ENCODE assay signal across 22 cellular contexts in genomic region chr18:66346833-66347595, GRCh38.
DNase-seq lines count a peak whose midpoint lies in the region; ATAC-seq and TF ChIP-seq lines count a peak whose summit lies in the region.
"Had no signal": no experiment of that assay in that cellular context is flagged by ENCODE, and none has a peak within 500 bp of the region (broad histone marks: within the 10 kb centered on the region; RNA-seq: fewer than 3 reads in every experiment).

No MANE protein-coding gene starts in this region.

- no peaks in the 10 kb centered on the region for H3K4me1 ChIP-seq in PC-3 (ENCODE audit: insufficient read depth, low read length)
- H3K4me1 ChIP-seq: BLaER1 treated with 17β-estradiol and CSF1 and Interleukin-3, amounts not matched to agents 10 nM and 100 nM had no signal

- H3K27me3 ChIP-seq in PC-3 (ENCODE audit: low read length): no peaks in the 10 kb centered on the region
- H3K27me3 ChIP-seq: BLaER1 treated with 17β-estradiol and CSF1 and Interleukin-3, amounts not matched to agents 10 nM and 100 nM had no signal

- no peak overlapping the region for H3K4me3 Mint-ChIP-seq in activated T-helper 1 cell treated with anti-CD3 and anti-CD28 coated beads, Interleukin-12 subunit alpha, Interleukin-12 subunit beta, Interleukin-2, Interleukin-4 antibody, amounts not matched to agents 30 ng/mL and 10 ng/mL and 1 ng/mL, durations not matched to agents 14 hours and 24 hours and 36 hours
- H3K4me3 Mint-ChIP-seq: CD8-positive, alpha-beta T cell; H9; IgD-negative memory B cell; T-helper 1 cell treated with Interleukin-12 subunit alpha and Interleukin-12 subunit beta and Interleukin-4 antibody, amounts not matched to agents 30 μg/mL and 1 μg/mL, for 36 hours had no signal

- H3K9me2 ChIP-seq in PC-3 (replicated peaks; ENCODE audit: low read length): no peaks in the 10 kb centered on the region

- H3K27me3 Mint-ChIP-seq in activated T-helper 1 cell treated with anti-CD3 and anti-CD28 coated beads, Interleukin-12 subunit alpha, Interleukin-12 subunit beta, Interleukin-2, Interleukin-4 antibody, amounts not matched to agents 30 ng/mL and 10 ng/mL and 1 ng/mL, durations not matched to agents 14 hours and 24 hours and 36 hours (ENCODE audit: insufficient read depth): no peaks in the 10 kb centered on the region
- H3K27me3 Mint-ChIP-seq: IgD-negative memory B cell had no signal

- H3K9me3 ChIP-seq in PC-3 (ENCODE audit: low read length): no peaks in the 10 kb centered on the region
- H3K9me3 ChIP-seq: BLaER1 treated with 17β-estradiol and CSF1 and Interleukin-3, amounts not matched to agents 10 nM and 100 nM had no signal

- CTCF ChIA-PET in PC-3 (lab: Charles Lee): interaction anchor here (0.5 to 0.8 kb wide), 2 partner anchors 8 to 149 kb away, joined by 3 read pairs; no protein-coding TSS in a partner anchor

- intact Hi-C loops in PC-3 (cut with micrococcal nuclease): loop anchor here (10.0 kb wide), 1 partner anchor 362 kb away; no protein-coding TSS in a partner anchor
- intact Hi-C loops in activated T-helper 1 cell treated with anti-CD3 and anti-CD28 coated beads, Interleukin-12 subunit alpha, Interleukin-12 subunit beta, Interleukin-2, Interleukin-4 antibody, amounts not matched to agents 30 ng/mL and 10 ng/mL and 1 ng/mL, durations not matched to agents 14 hours and 24 hours and 36 hours (cut with micrococcal nuclease): no loop called here

- no peak overlapping the region for H3K4me2 ChIP-seq in PC-3 (ENCODE audit: low read length)
- H3K4me2 ChIP-seq: BLaER1 treated with 17β-estradiol and CSF1 and Interleukin-3, amounts not matched to agents 10 nM and 100 nM had no signal

- no TSS peak for BruUV-seq in PC-3 (replicated peaks; lab: Mats Ljungman, UMichigan)

- H3F3A ChIP-seq in PC-3 (ENCODE audit: low read length, unreplicated experiment): no peaks in the 10 kb centered on the region

- DNase-seq in DMS 273 treated with DMSO at 0.1 percent for 48 hours (lab: John Stamatoyannopoulos, UW) (peak; percentile 83), NCI-H2227 (lab: John Stamatoyannopoulos, UW; ENCODE audit: unreplicated experiment) (peak; percentile 16), PC-3 (no peak), retinal pigment epithelial cell (ENCODE audit: low read depth) (peak; percentile 12), HK-2 (ENCODE audit: unreplicated experiment) (no peak)
- DNase-seq in activated naive CD4-positive, alpha-beta T cell treated with Interleukin-2 at 50 U/mL for 16 hours: no peak
- DNase-seq in activated T-helper 1 cell treated with anti-CD3 and anti-CD28 coated beads, Interleukin-12 subunit alpha, Interleukin-12 subunit beta, Interleukin-2, Interleukin-4 antibody, amounts not matched to agents 30 ng/mL and 10 ng/mL and 1 ng/mL, durations not matched to agents 14 hours and 24 hours and 36 hours (ENCODE audit: low spot score): no peak
- DNase-seq: Calu3; CD8-positive, alpha-beta T cell; DMS79 treated with DMSO at 0.1 percent for 48 hours; H9; Karpas-422; NCI-H1436; NCI-H2029 treated with DMSO at 0.1 percent for 48 hours; NCI-H226; NCI-H526 treated with DMSO at 0.1 percent for 48 hours; SIG-M5 had no signal

- no peak overlapping the region for H3K27ac Mint-ChIP-seq in activated T-helper 1 cell treated with anti-CD3 and anti-CD28 coated beads, Interleukin-12 subunit alpha, Interleukin-12 subunit beta, Interleukin-2, Interleukin-4 antibody, amounts not matched to agents 30 ng/mL and 10 ng/mL and 1 ng/mL, durations not matched to agents 14 hours and 24 hours and 36 hours
- H3K27ac Mint-ChIP-seq: CD8-positive, alpha-beta T cell; H9; IgD-negative memory B cell; T-helper 1 cell treated with Interleukin-12 subunit alpha and Interleukin-12 subunit beta and Interleukin-4 antibody, amounts not matched to agents 30 μg/mL and 1 μg/mL, for 36 hours had no signal

- peak; percentile 91 for ATAC-seq in PC-3
- ATAC-seq: CD8-positive, alpha-beta T cell had no signal

- H3K79me2 ChIP-seq in PC-3 (ENCODE audit: low read length): no peaks in the 10 kb centered on the region

- H2AFZ ChIP-seq in PC-3 (ENCODE audit: low read length): no peak overlapping the region

- POLR2A ChIA-PET in PC-3 (lab: Charles Lee; ENCODE audit: unreplicated experiment): no interaction called here

- no peaks in the 10 kb centered on the region for H4K20me1 ChIP-seq in PC-3 (ENCODE audit: low read length)
- H4K20me1 ChIP-seq: BLaER1 treated with 17β-estradiol and CSF1 and Interleukin-3, amounts not matched to agents 10 nM and 100 nM had no signal

- H3K9ac ChIP-seq in PC-3 (ENCODE audit: low read length): no peak overlapping the region
- H3K9ac ChIP-seq: BLaER1 treated with 17β-estradiol and CSF1 and Interleukin-3, amounts not matched to agents 10 nM and 100 nM had no signal

- H3K4me3 ChIP-seq in PC-3 (ENCODE audit: low read length): no peak overlapping the region
- no peak overlapping the region for H3K4me3 ChIP-seq in retinal pigment epithelial cell (ENCODE audit: low read length)
- H3K4me3 ChIP-seq: BLaER1 treated with 17β-estradiol and CSF1 and Interleukin-3, amounts not matched to agents 10 nM and 100 nM had no signal

- TF ChIP-seq CTCF in PC-3 (conservative IDR thresholded peaks at IDR 0.05; ENCODE audit: low read depth, low read length) (no peak), retinal pigment epithelial cell (conservative IDR thresholded peaks at IDR 0.05; ENCODE audit: low read depth, low read length) (no peak)

- no peaks in the 10 kb centered on the region for H3K36me3 ChIP-seq in PC-3 (ENCODE audit: low read depth, low read length)
- H3K36me3 ChIP-seq: BLaER1 treated with 17β-estradiol and CSF1 and Interleukin-3, amounts not matched to agents 10 nM and 100 nM had no signal

- H3K9me3 Mint-ChIP-seq in activated T-helper 1 cell treated with anti-CD3 and anti-CD28 coated beads, Interleukin-12 subunit alpha, Interleukin-12 subunit beta, Interleukin-2, Interleukin-4 antibody, amounts not matched to agents 30 ng/mL and 10 ng/mL and 1 ng/mL, durations not matched to agents 14 hours and 24 hours and 36 hours: no peaks in the 10 kb centered on the region
- H3K9me3 Mint-ChIP-seq: H9; T-helper 1 cell treated with Interleukin-12 subunit alpha and Interleukin-12 subunit beta and Interleukin-4 antibody, amounts not matched to agents 30 μg/mL and 1 μg/mL, for 36 hours had no signal

- no peaks in the 10 kb centered on the region for H3K36me3 Mint-ChIP-seq in activated T-helper 1 cell treated with anti-CD3 and anti-CD28 coated beads, Interleukin-12 subunit alpha, Interleukin-12 subunit beta, Interleukin-2, Interleukin-4 antibody, amounts not matched to agents 30 ng/mL and 10 ng/mL and 1 ng/mL, durations not matched to agents 14 hours and 24 hours and 36 hours (ENCODE audit: low read depth)
- H3K36me3 Mint-ChIP-seq: CD8-positive, alpha-beta T cell; IgD-negative memory B cell had no signal

- no peaks in the 10 kb centered on the region for H3K4me1 Mint-ChIP-seq in activated T-helper 1 cell treated with anti-CD3 and anti-CD28 coated beads, Interleukin-12 subunit alpha, Interleukin-12 subunit beta, Interleukin-2, Interleukin-4 antibody, amounts not matched to agents 30 ng/mL and 10 ng/mL and 1 ng/mL, durations not matched to agents 14 hours and 24 hours and 36 hours (ENCODE audit: low read depth)
- H3K4me1 Mint-ChIP-seq: H9, IgD-negative memory B cell had no signal

- H3K27ac ChIP-seq in PC-3 (ENCODE audit: low read length): no peak overlapping the region
- H3K27ac ChIP-seq: BLaER1 treated with 17β-estradiol and CSF1 and Interleukin-3, amounts not matched to agents 10 nM and 100 nM; HL-60; RWPE1 had no signal

Comparison
In these comparisons a context has a peak if more than half of its experiments do, and no peak if none do; other contexts are left out.
1. DNase-seq: peak in DMS 273 treated with DMSO at 0.1 percent for 48 hours (single experiment), NCI-H2227 (single experiment) and retinal pigment epithelial cell (single experiment); none in PC-3 (single experiment), HK-2 (single experiment), activated naive CD4-positive, alpha-beta T cell treated with Interleukin-2 at 50 U/mL for 16 hours (single experiment) and activated T-helper 1 cell treated with anti-CD3 and anti-CD28 coated beads, Interleukin-12 subunit alpha, Interleukin-12 subunit beta, Interleukin-2, Interleukin-4 antibody, amounts not matched to agents 30 ng/mL and 10 ng/mL and 1 ng/mL, durations not matched to agents 14 hours and 24 hours and 36 hours (single experiment).